ENCODE assay signal across 11 cellular contexts in the genomic region with DNA sequence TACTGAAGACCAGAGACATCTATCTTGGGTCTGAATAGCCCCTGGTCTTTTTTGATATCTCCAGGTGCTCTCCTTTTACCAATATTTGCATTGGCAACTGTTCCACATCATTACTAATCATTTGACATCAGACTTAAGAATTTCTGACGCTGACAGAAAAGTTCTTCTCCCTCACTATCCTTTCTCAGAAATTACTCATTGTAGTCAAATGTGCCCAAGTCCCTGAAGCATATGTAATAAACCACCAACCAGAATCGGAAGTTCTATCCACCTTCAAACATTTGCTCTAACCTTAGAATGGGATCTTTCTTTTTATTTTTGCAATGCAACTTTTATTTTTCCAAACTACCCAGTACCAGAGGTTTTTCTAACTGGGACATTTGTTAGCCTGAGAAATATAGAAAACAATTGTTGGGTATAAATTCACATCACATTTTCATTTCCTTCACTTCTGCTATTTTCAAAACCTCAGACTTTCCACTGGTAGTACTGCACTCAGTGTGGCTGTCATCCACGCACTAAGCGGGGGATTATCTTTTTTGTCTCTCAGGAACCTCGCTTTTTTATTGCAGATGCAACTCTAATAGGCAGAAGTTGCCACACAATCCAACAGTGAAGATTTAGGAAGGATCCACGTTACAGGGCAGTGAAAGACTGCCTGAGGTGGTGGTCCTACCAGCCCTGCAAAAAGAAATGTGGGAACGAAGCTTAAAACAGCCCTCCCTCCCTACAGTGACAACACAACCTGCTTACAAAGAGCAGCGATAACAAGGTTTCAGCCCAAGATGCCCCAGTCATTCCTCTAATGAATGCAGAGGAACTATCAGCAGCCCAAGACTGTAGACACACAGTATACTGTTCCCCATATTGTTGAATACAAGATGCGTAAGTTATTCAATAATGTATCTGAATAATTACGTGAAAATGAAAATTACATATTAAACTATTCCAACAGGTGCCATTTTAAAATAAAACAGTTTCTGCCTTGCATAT.
DNase-seq lines count a peak whose midpoint lies in the region; ATAC-seq and TF ChIP-seq lines count a peak whose summit lies in the region.
"Had no signal": no experiment of that assay in that cellular context is flagged by ENCODE, and none has a peak within 500 bp of the region (broad histone marks: within the 10 kb centered on the region; RNA-seq: fewer than 3 reads in every experiment).

No MANE protein-coding gene starts in this region.

- no peak overlapping the region for H2AFZ ChIP-seq in OCI-LY1 (ENCODE audit: low read length)

- H3K9me3 ChIP-seq in OCI-LY1 (ENCODE audit: low read length), result no peaks in the 10 kb centered on the region
- H3K9me3 ChIP-seq in CD4-positive, alpha-beta memory T cell (ENCODE audit: control insufficient read depth in 1 of 2, low read length in 2 of 2), result no peaks in the 10 kb centered on the region
- H3K9me3 ChIP-seq: MG63 had no signal

- CTCF ChIA-PET in CD4-positive, alpha-beta memory T cell (lab: Charles Lee; ENCODE audit: partially characterized antibody), result no interaction called here

- peaks cover 0 to 2% of the 10 kb centered on the region in 2 donors for H3K27me3 Mint-ChIP-seq in CD4-positive, alpha-beta memory T cell

- H4K20me1 ChIP-seq in OCI-LY1 (ENCODE audit: insufficient read depth, low read length), result no peaks in the 10 kb centered on the region

- peak overlapping the region; percentile 57 for H3K9ac ChIP-seq in OCI-LY1 (ENCODE audit: low read length)

- no peak for DNase-seq in GM12864 (ENCODE audit: low read depth)
- DNase-seq in NK-92 treated with Interleukin-12 subunit alpha and Interleukin-12 subunit beta, amount 100 ng/mL, for 24 hours (lab: John Stamatoyannopoulos, UW), result no peak
- no peak for DNase-seq in NCI-H524 (lab: John Stamatoyannopoulos, UW)
- DNase-seq in ACHN, result no peak
- DNase-seq in CD4-positive, alpha-beta memory T cell, result no peak
- DNase-seq: mammary epithelial cell, MG63, RPMI8226 had no signal

- peak overlapping the region; percentile 70 for H3K4me2 ChIP-seq in OCI-LY1 (ENCODE audit: low read length)

- peaks cover 76% of the 10 kb centered on the region for H3K4me1 ChIP-seq in OCI-LY1 (ENCODE audit: insufficient read depth, low read length, severe bottlenecking)
- no peaks in the 10 kb centered on the region for H3K4me1 ChIP-seq in CD4-positive, alpha-beta memory T cell (ENCODE audit: insufficient read depth, low read length)

- no peaks in the 10 kb centered on the region for H3K36me3 Mint-ChIP-seq in CD4-positive, alpha-beta memory T cell

- POLR2A ChIA-PET in CD4-positive, alpha-beta memory T cell (lab: Charles Lee; ENCODE audit: partially characterized antibody), result no interaction called here

- peak; percentile 78 for ATAC-seq in GM19452 (IDR thresholded peaks at IDR 0.05; ENCODE audit: unreplicated experiment)
- ATAC-seq in HG02943 (IDR thresholded peaks at IDR 0.05; ENCODE audit: low read depth, unreplicated experiment), result peak; percentile 63

- no peak overlapping the region for H3K27ac Mint-ChIP-seq in CD4-positive, alpha-beta memory T cell

- H3K9me3 Mint-ChIP-seq in CD4-positive, alpha-beta memory T cell, result no peaks in the 10 kb centered on the region

- intact Hi-C loops in CD4-positive, alpha-beta memory T cell (cut with micrococcal nuclease), result no loop called here

- H3F3A ChIP-seq in OCI-LY1 (ENCODE audit: insufficient read depth, low read length), result no peaks in the 10 kb centered on the region

- no peak for TF ChIP-seq CTCF in GM12864 (IDR thresholded peaks at IDR 0.05; ENCODE audit: low read depth, low read length, missing control alignments)
- TF ChIP-seq CTCF in OCI-LY1 (IDR thresholded peaks at IDR 0.05; ENCODE audit: low read length), result no peak

- H3K9me2 ChIP-seq in OCI-LY1 (ENCODE audit: low read depth, low read length), result no peaks in the 10 kb centered on the region

- peak overlapping the region; percentile 13 for H3K4me3 ChIP-seq in GM12864 (ENCODE audit: low read depth, low read length)
- H3K4me3 ChIP-seq in OCI-LY1 (ENCODE audit: low read depth, low read length, poor library complexity, severe bottlenecking), result peak overlapping the region; percentile 42
- H3K4me3 ChIP-seq in CD4-positive, alpha-beta memory T cell (ENCODE audit: low read length in 2 of 2), result no peak overlapping the region
- H3K4me3 ChIP-seq: MG63 had no signal

- H3K4me1 Mint-ChIP-seq in CD4-positive, alpha-beta memory T cell, result no peaks in the 10 kb centered on the region

- H3K27ac ChIP-seq in OCI-LY1 (ENCODE audit: low read depth, low read length, poor library complexity, severe bottlenecking), result peak overlapping the region; percentile 95
- H3K27ac ChIP-seq in CD4-positive, alpha-beta memory T cell (ENCODE audit: low read depth, low read length), result no peak overlapping the region

- H3K27me3 ChIP-seq in OCI-LY1 (ENCODE audit: insufficient read depth, low read length), result no peaks in the 10 kb centered on the region
- no peaks in the 10 kb centered on the region for H3K27me3 ChIP-seq in CD4-positive, alpha-beta memory T cell (ENCODE audit: insufficient read depth, low read length)
- H3K27me3 ChIP-seq: MG63 had no signal

- no peak overlapping the region for H3K4me3 Mint-ChIP-seq in CD4-positive, alpha-beta memory T cell

- no peaks in the 10 kb centered on the region for H3K36me3 ChIP-seq in OCI-LY1 (ENCODE audit: insufficient read depth, low read length)
- H3K36me3 ChIP-seq in CD4-positive, alpha-beta memory T cell (ENCODE audit: insufficient read depth, low read length), result no peaks in the 10 kb centered on the region
- H3K36me3 ChIP-seq: MG63 had no signal

- peaks cover 15% of the 10 kb centered on the region for H3K79me2 ChIP-seq in OCI-LY1 (ENCODE audit: insufficient read depth, low read length)

- in situ Hi-C loops in ACHN (cut with HindIII; ENCODE audit: low pct_ligation_motif_present, low pct_unique_long_range_greater_than_20kb, low sequenced_read_pairs), result no loop called here

Comparison
In these comparisons a context has a peak if more than half of its experiments do, and no peak if none do; other contexts are left out.
1. H3K4me3 ChIP-seq: peak in GM12864 (single experiment) and OCI-LY1 (single experiment); none in CD4-positive, alpha-beta memory T cell (0 of 2).